Comparison of ENCODE assay signal across 16 cellular contexts in genomic region chr5:108115673-108116072, GRCh38.
A peak's percentile ranks its signal among the peaks of the same experiment; 100 is the strongest.
DNase-seq lines count a peak whose midpoint lies in the region.
"Had no signal": no experiment of that assay in that cellular context is flagged by ENCODE, and none has a peak within 500 bp of the region (broad histone marks: within the 10 kb centered on the region; RNA-seq: fewer than 3 reads in every experiment).

No MANE protein-coding gene starts in this region.

- H3K27me3 ChIP-seq in mesendoderm (ENCODE audit: insufficient read depth, low read length, poor library complexity): peaks cover 2% of the 10 kb centered on the region
- H3K27me3 ChIP-seq: BLaER1 treated with 17β-estradiol and CSF1 and Interleukin-3, amounts not matched to agents 10 nM and 100 nM had no signal

- no peaks in the 10 kb centered on the region for H3K4me1 ChIP-seq in mesendoderm (ENCODE audit: control insufficient read depth, low read depth, low read length)
- H3K4me1 ChIP-seq: A549; BLaER1 treated with 17β-estradiol and CSF1 and Interleukin-3, amounts not matched to agents 10 nM and 100 nM; Caco-2 had no signal

- H3K56ac ChIP-seq in mesendoderm (ENCODE audit: low read length): no peak overlapping the region

- H3K79me2 ChIP-seq in mesendoderm (ENCODE audit: control insufficient read depth, insufficient read depth, low read length): no peaks in the 10 kb centered on the region

- H3K18ac ChIP-seq in mesendoderm (ENCODE audit: low read length): no peak overlapping the region

- no peak overlapping the region for H3K27ac ChIP-seq in mesendoderm (ENCODE audit: low read depth, low read length)
- H3K27ac ChIP-seq: 22Rv1; A549; BLaER1 treated with 17β-estradiol and CSF1 and Interleukin-3, amounts not matched to agents 10 nM and 100 nM had no signal

- DNase-seq in NCI-H82 (lab: John Stamatoyannopoulos, UW) (peak; percentile 1), NCI-H82 treated with DMSO at 0.1 percent for 48 hours (lab: John Stamatoyannopoulos, UW; ENCODE audit: unreplicated experiment) (no peak), SK-N-DZ (ENCODE audit: low spot score) (peak; percentile 25), mesendoderm (peak; percentile 59), putamen (ENCODE audit: low spot score) (no peak)
- DNase-seq in activated CD8-positive, alpha-beta memory T cell treated with anti-CD3 and anti-CD28 coated beads, Interleukin-2, amount 50 U/mL, for 4 hours: no peak
- DNase-seq: AML-193; Caco-2; Calu3; CD4-positive, alpha-beta T cell; CD8-positive, alpha-beta T cell; DMS79 treated with DMSO at 0.1 percent for 48 hours; GF-D8 had no signal

- H4K5ac ChIP-seq in mesendoderm (ENCODE audit: low read length): no peak overlapping the region

- no peak overlapping the region for H2BK5ac ChIP-seq in mesendoderm (ENCODE audit: low read length)

- H3K23ac ChIP-seq in mesendoderm (ENCODE audit: low read length): no peak overlapping the region

- H3K4me2 ChIP-seq in mesendoderm (ENCODE audit: low read length): no peak overlapping the region
- H3K4me2 ChIP-seq: A549; BLaER1 treated with 17β-estradiol and CSF1 and Interleukin-3, amounts not matched to agents 10 nM and 100 nM had no signal

- H4K8ac ChIP-seq in mesendoderm (ENCODE audit: low read depth, low read length): no peak overlapping the region

- H3K4me3 ChIP-seq in mesendoderm (ENCODE audit: low read length): no peak overlapping the region
- H3K4me3 ChIP-seq: A549; BLaER1 treated with 17β-estradiol and CSF1 and Interleukin-3, amounts not matched to agents 10 nM and 100 nM had no signal

- H3K4ac ChIP-seq in mesendoderm (ENCODE audit: low read depth, low read length): no peak overlapping the region

- no peak overlapping the region for H3K9ac ChIP-seq in mesendoderm (ENCODE audit: low read length)
- H3K9ac ChIP-seq: BLaER1 treated with 17β-estradiol and CSF1 and Interleukin-3, amounts not matched to agents 10 nM and 100 nM had no signal

- no peak overlapping the region for H2AK5ac ChIP-seq in mesendoderm (ENCODE audit: low read length)

- H2BK15ac ChIP-seq in mesendoderm (replicated peaks; ENCODE audit: low read depth): no peak overlapping the region

- no peaks in the 10 kb centered on the region for H3K36me3 ChIP-seq in mesendoderm (ENCODE audit: control insufficient read depth, insufficient read depth, low read length)
- H3K36me3 ChIP-seq: BLaER1 treated with 17β-estradiol and CSF1 and Interleukin-3, amounts not matched to agents 10 nM and 100 nM had no signal

- no peak overlapping the region for H2BK120ac ChIP-seq in mesendoderm (ENCODE audit: low read depth, low read length)

- no peaks in the 10 kb centered on the region for H3K79me1 ChIP-seq in mesendoderm (ENCODE audit: low read length)

Comparison
In these comparisons a context has a peak if more than half of its experiments do, and no peak if none do; other contexts are left out.
1. DNase-seq: peak in NCI-H82 (single experiment), SK-N-DZ (single experiment) and mesendoderm (single experiment); none in NCI-H82 treated with DMSO at 0.1 percent for 48 hours (single experiment), activated CD8-positive, alpha-beta memory T cell treated with anti-CD3 and anti-CD28 coated beads, Interleukin-2, amount 50 U/mL, for 4 hours (single experiment) and putamen (single experiment).